Comparison of ENCODE assay signal across 22 cellular contexts in the genomic region with DNA sequence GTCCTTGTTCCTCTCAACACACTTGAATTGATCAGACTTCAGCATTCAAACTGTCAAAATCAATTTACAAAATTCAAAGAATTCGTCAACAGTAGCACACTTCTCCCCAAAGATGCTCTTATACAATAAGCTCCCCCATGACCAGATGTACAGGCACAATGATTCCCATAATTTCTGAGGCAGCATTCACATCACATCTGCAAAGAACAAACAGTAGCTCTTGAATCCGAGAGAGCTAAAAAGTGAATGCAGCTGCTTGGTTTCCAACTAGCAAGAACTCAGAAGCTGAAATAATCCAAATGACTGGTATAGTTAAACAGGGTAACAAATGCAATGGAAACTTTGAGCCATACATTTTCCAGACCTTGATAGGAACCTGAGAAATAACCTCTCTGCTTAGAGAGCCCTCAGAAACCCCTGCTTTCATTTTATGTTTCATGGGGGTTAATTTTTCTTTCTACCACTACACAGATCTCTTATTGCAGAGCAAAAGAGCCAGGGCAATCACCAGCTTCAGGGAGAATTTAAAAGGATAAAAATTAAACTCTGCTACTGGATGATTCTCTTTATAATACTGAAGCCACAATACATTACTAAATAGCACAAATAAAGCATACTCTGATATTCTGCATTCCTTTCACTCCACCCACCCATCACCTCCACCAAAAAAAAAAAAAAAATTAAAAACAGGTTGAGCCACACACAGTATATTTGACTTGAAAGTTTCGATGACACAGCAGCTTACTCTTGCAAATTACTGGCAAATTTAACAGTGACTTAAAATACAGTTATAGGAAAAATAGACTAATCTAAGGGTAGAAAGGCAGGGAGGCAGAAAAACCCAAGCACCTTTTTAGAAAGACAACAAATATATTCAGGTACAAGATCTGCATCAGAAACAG. TPM values are rescaled to one million over a fixed set of nuclear protein-coding genes. Genes with fewer than 3 reads are reported as not detected.
DNase-seq lines count a peak whose midpoint lies in the region; ATAC-seq and TF ChIP-seq lines count a peak whose summit lies in the region.
"Had no signal": no experiment of that assay in that cellular context is flagged by ENCODE, and none has a peak within 500 bp of the region (broad histone marks: within the 10 kb centered on the region; RNA-seq: fewer than 3 reads in every experiment).

No MANE protein-coding gene starts in this region.

- no peak overlapping the region for H2AFZ ChIP-seq in OCI-LY3 (ENCODE audit: low read depth, low read length)

- H3K9ac ChIP-seq in OCI-LY3 (ENCODE audit: low read length) = no peak overlapping the region
- H3K9ac ChIP-seq: BLaER1 had no signal

- H3K4me1 ChIP-seq in OCI-LY3 (ENCODE audit: low read length) = peaks cover 22% of the 10 kb centered on the region
- H3K4me1 ChIP-seq: gastroesophageal sphincter, right lobe of liver, SJSA1, thyroid gland had no signal

- no peaks in the 10 kb centered on the region for H3K79me2 ChIP-seq in OCI-LY3 (ENCODE audit: low read length)

- peaks cover 11% of the 10 kb centered on the region for H3K4me1 Mint-ChIP-seq in activated T-cell treated with anti-CD3 and anti-CD28 coated beads, Interleukin-2, amount 50 U/mL, for 4 hours (ENCODE audit: low read depth)

- H3K9me3 Mint-ChIP-seq in activated T-cell treated with anti-CD3 and anti-CD28 coated beads, Interleukin-2, amount 50 U/mL, for 4 hours = no peaks in the 10 kb centered on the region
- H3K9me3 Mint-ChIP-seq: WTC11 had no signal

- H3K27ac ChIP-seq in OCI-LY3 (ENCODE audit: low read length) = no peak overlapping the region
- H3K27ac ChIP-seq in dorsolateral prefrontal cortex = peak overlapping the region in 39 of 59 donors; percentile 8 to 64 (median 41)
- H3K27ac ChIP-seq: adrenal gland, BLaER1, body of pancreas, gastroesophageal sphincter, neutrophil, right lobe of liver, SJSA1, thyroid gland had no signal

- no peak overlapping the region for H3K4me3 ChIP-seq in OCI-LY3 (ENCODE audit: low read length)
- H3K4me3 ChIP-seq in dorsolateral prefrontal cortex = peak overlapping the region in 1 of 59 donors; percentile 25
- H3K4me3 ChIP-seq: adrenal gland, BLaER1, body of pancreas, gastroesophageal sphincter, right lobe of liver, SJSA1, thyroid gland had no signal

- no peaks in the 10 kb centered on the region for H3K36me3 Mint-ChIP-seq in activated T-cell treated with anti-CD3 and anti-CD28 coated beads, Interleukin-2, amount 50 U/mL, for 4 hours (ENCODE audit: insufficient read depth)
- H3K36me3 Mint-ChIP-seq: WTC11 had no signal

- intact Hi-C loops in dorsolateral prefrontal cortex (cut with DNase I) = no loop called here

- no peaks in the 10 kb centered on the region for H3K9me3 ChIP-seq in OCI-LY3 (ENCODE audit: insufficient read depth, low read length)
- H3K9me3 ChIP-seq: adrenal gland, BLaER1, body of pancreas, gastroesophageal sphincter, neutrophil, right lobe of liver, SJSA1, thyroid gland had no signal

- peaks cover 12% of the 10 kb centered on the region for H3K27me3 Mint-ChIP-seq in activated T-cell treated with anti-CD3 and anti-CD28 coated beads, Interleukin-2, amount 50 U/mL, for 4 hours (ENCODE audit: low read depth)

- H4K20me1 ChIP-seq in OCI-LY3 (ENCODE audit: insufficient read depth, low read length) = no peaks in the 10 kb centered on the region
- H4K20me1 ChIP-seq: BLaER1 had no signal

- H3K4me3 Mint-ChIP-seq in activated T-cell treated with anti-CD3 and anti-CD28 coated beads, Interleukin-2, amount 50 U/mL, for 4 hours = no peak overlapping the region
- H3K4me3 Mint-ChIP-seq: WTC11 had no signal

- peak; percentile 73 to 82 for ATAC-seq in activated T-cell treated with anti-CD3 and anti-CD28 coated beads, Interleukin-2, amount 50 U/mL, for 4 hours
- ATAC-seq: body of pancreas, gastroesophageal sphincter, HepG2, right lobe of liver, WTC11 had no signal

- H3K27me3 ChIP-seq in OCI-LY3 (ENCODE audit: low read depth, low read length) = no peaks in the 10 kb centered on the region
- H3K27me3 ChIP-seq in dorsolateral prefrontal cortex = no peaks in the 10 kb centered on the region
- H3K27me3 ChIP-seq: adrenal gland, BLaER1, body of pancreas, right lobe of liver, SJSA1, thyroid gland had no signal

- H3K36me3 ChIP-seq in OCI-LY3 (replicated peaks; ENCODE audit: low read depth, low read length) = no peaks in the 10 kb centered on the region
- H3K36me3 ChIP-seq: adrenal gland, BLaER1, gastroesophageal sphincter, neutrophil, right lobe of liver, SJSA1, thyroid gland had no signal

- H3K4me2 ChIP-seq in OCI-LY3 (ENCODE audit: low read length) = peak overlapping the region; percentile 18; the same call in 1 of the 2 replicates
- H3K4me2 ChIP-seq: BLaER1 had no signal

- DNase-seq in activated T-cell treated with anti-CD3 and anti-CD28 coated beads, Interleukin-2, amount 50 U/mL, for 4 hours = no peak
- no peak for DNase-seq in activated T-cell treated with anti-CD3 and anti-CD28 coated beads, Interleukin-2, amount 50 U/mL, for 1 hour
- DNase-seq in dorsolateral prefrontal cortex (no peak), superior temporal gyrus (ENCODE audit: extremely low spot score) (peak; percentile 57), NCI-H226 (no peak)
- DNase-seq in activated CD8-positive, alpha-beta memory T cell treated with anti-CD3 and anti-CD28 coated beads for 24 hours = no peak
- DNase-seq: adrenal gland; body of pancreas; cerebellar nuclear complex; NCI-H510A; right lobe of liver; stimulated activated CD4-positive, alpha-beta T cell treated with anti-CD3 and anti-CD28 coated beads, Interleukin-12 subunit alpha, Interleukin-12 subunit beta, amount 100 ng/mL, for 4 hours; stimulated activated CD4-positive, alpha-beta T cell treated with anti-CD3 and anti-CD28 coated beads, Interleukin-4, amount 100 ng/mL, for 4 hours; stimulated activated naive CD4-positive, alpha-beta T cell treated with Interleukin-2 at 50 U/mL for 16 hours; thyroid gland had no signal

- TF ChIP-seq CTCF in OCI-LY3 (IDR thresholded peaks at IDR 0.05; ENCODE audit: low read depth, low read length) = no peak
- TF ChIP-seq CTCF in dorsolateral prefrontal cortex (IDR thresholded peaks at IDR 0.05 in 54 of 56, conservative IDR thresholded peaks at IDR 0.05 in 2 of 56; ENCODE audit: low read depth in 1 of 56, partially characterized antibody in 56 of 56) = no peak

RNA-seq across cellular contexts. Expression of a gene that starts 23.1 kb away (rescaled TPM):
- 10 to 100 TPM; 41.3 to 55.1 (median 44.8) TPM for total RNA-seq in activated T-cell treated with anti-CD3 and anti-CD28 coated beads, Interleukin-2, amount 50 U/mL, for 4 hours
- total RNA-seq in dorsolateral prefrontal cortex = 10 to 100 TPM in 116 of 120 experiments, 1 to 10 TPM in 4; 8.3 to 31.7 (median 16.3) TPM

RNA-seq across cellular contexts. Expression of a gene that starts 39.3 kb away (rescaled TPM):
- total RNA-seq in activated T-cell treated with anti-CD3 and anti-CD28 coated beads, Interleukin-2, amount 50 U/mL, for 4 hours = 10 to 100 TPM; 18.1 to 22.1 (median 19.4) TPM
- 10 to 100 TPM; 36.1 to 75.2 (median 53.6) TPM for total RNA-seq in dorsolateral prefrontal cortex

RNA-seq across cellular contexts. Expression of a gene that starts 39.6 kb away (rescaled TPM):
- total RNA-seq in activated T-cell treated with anti-CD3 and anti-CD28 coated beads, Interleukin-2, amount 50 U/mL, for 4 hours = 10 to 100 TPM; 19.5 to 24.2 (median 23.1) TPM
- 10 to 100 TPM; 35.9 to 75.5 (median 51.0) TPM for total RNA-seq in dorsolateral prefrontal cortex
